Comparison of ENCODE assay signal across 16 cellular contexts in genomic region chr13:59269476-59269875, GRCh38.
A peak's percentile ranks its signal among the peaks of the same experiment; 100 is the strongest.
DNase-seq lines count a peak whose midpoint lies in the region; ATAC-seq lines count a peak whose summit lies in the region.
"Had no signal": no experiment of that assay in that cellular context is flagged by ENCODE, and none has a peak within 500 bp of the region (broad histone marks: within the 10 kb centered on the region; RNA-seq: fewer than 3 reads in every experiment).

No MANE protein-coding gene starts in this region.

- no CpG with 5 or more reads among the region's 2 CpGs for WGBS in trophoblast cell (ENCODE audit: extremely low coverage, insufficient coverage, insufficient read length)

- H2BK5ac ChIP-seq in trophoblast cell (ENCODE audit: low read depth, low read length, poor library complexity), result no peak overlapping the region

- POLR2A ChIA-PET in CD4-positive, alpha-beta memory T cell (lab: Charles Lee; ENCODE audit: partially characterized antibody), result no interaction called here

- H3K36me3 Mint-ChIP-seq in CD4-positive, alpha-beta memory T cell, result no peaks in the 10 kb centered on the region

- no peak overlapping the region for H3K23ac ChIP-seq in trophoblast cell (ENCODE audit: low read length)

- CTCF ChIA-PET in CD4-positive, alpha-beta memory T cell (lab: Charles Lee; ENCODE audit: partially characterized antibody), result no interaction called here

- no peak overlapping the region for H4K8ac ChIP-seq in trophoblast cell (ENCODE audit: low read depth, low read length)

- intact Hi-C loops in CD4-positive, alpha-beta memory T cell (cut with micrococcal nuclease), result no loop called here

- H3K4me3 ChIP-seq in SK-N-MC (no peak overlapping the region), trophoblast cell (ENCODE audit: low read depth, low read length) (no peak overlapping the region)
- no peak overlapping the region for H3K4me3 ChIP-seq in CD4-positive, alpha-beta memory T cell (ENCODE audit: low read length in 2 of 2)
- H3K4me3 ChIP-seq: BLaER1 treated with 17β-estradiol and CSF1 and Interleukin-3, amounts not matched to agents 10 nM and 100 nM had no signal

- H3K9ac ChIP-seq in SK-N-MC (ENCODE audit: insufficient read length), result no peak overlapping the region
- H3K9ac ChIP-seq in trophoblast cell (ENCODE audit: low read length), result no peak overlapping the region
- H3K9ac ChIP-seq: BLaER1 treated with 17β-estradiol and CSF1 and Interleukin-3, amounts not matched to agents 10 nM and 100 nM had no signal

- no peak overlapping the region for H3K4ac ChIP-seq in trophoblast cell (ENCODE audit: low read depth, low read length)

- no peak overlapping the region for H2AK5ac ChIP-seq in trophoblast cell (ENCODE audit: low read length)

- peaks cover 3 to 4% of the 10 kb centered on the region in 2 donors for H3K27me3 Mint-ChIP-seq in CD4-positive, alpha-beta memory T cell

- no peaks in the 10 kb centered on the region for H3K36me3 ChIP-seq in SK-N-MC (ENCODE audit: insufficient read depth, low read length)
- no peaks in the 10 kb centered on the region for H3K36me3 ChIP-seq in trophoblast cell (ENCODE audit: control insufficient read depth in 1 of 2, insufficient read depth in 2 of 2, low read length in 2 of 2)
- H3K36me3 ChIP-seq in CD4-positive, alpha-beta memory T cell (ENCODE audit: insufficient read depth, low read length), result no peaks in the 10 kb centered on the region
- H3K36me3 ChIP-seq: BLaER1 treated with 17β-estradiol and CSF1 and Interleukin-3, amounts not matched to agents 10 nM and 100 nM had no signal

- peaks cover 0 to 4% of the 10 kb centered on the region in 2 experiments for H3K4me1 ChIP-seq in trophoblast cell (ENCODE audit: control insufficient read depth in 1 of 2, insufficient read depth in 2 of 2, low read length in 2 of 2)
- no peaks in the 10 kb centered on the region for H3K4me1 ChIP-seq in CD4-positive, alpha-beta memory T cell (ENCODE audit: insufficient read depth, low read length)

- no peak overlapping the region for H3K4me3 Mint-ChIP-seq in CD4-positive, alpha-beta memory T cell
- H3K4me3 Mint-ChIP-seq: activated CD8-positive, alpha-beta T cell treated with anti-CD3 and anti-CD28 coated beads, Interleukin-2, amount 10 ng/mL, durations not matched to agents 7 days and 5 days had no signal

- H3K9me3 Mint-ChIP-seq in CD4-positive, alpha-beta memory T cell, result peaks cover 0 to 4% (median 0%) of the 10 kb centered on the region in 8 donors

- H3K27ac Mint-ChIP-seq in CD4-positive, alpha-beta memory T cell, result no peak overlapping the region
- H3K27ac Mint-ChIP-seq: activated CD8-positive, alpha-beta T cell treated with anti-CD3 and anti-CD28 coated beads, Interleukin-2, amount 10 ng/mL, durations not matched to agents 7 days and 5 days had no signal

- no peak overlapping the region for H2BK120ac ChIP-seq in trophoblast cell (ENCODE audit: insufficient read depth, low read length, poor library complexity)

- no peaks in the 10 kb centered on the region for H3K9me3 ChIP-seq in SK-N-MC (ENCODE audit: low read depth, low read length)
- H3K9me3 ChIP-seq in trophoblast cell (ENCODE audit: insufficient read depth, low read depth, low read length), result no peaks in the 10 kb centered on the region
- no peaks in the 10 kb centered on the region for H3K9me3 ChIP-seq in CD4-positive, alpha-beta memory T cell (ENCODE audit: control insufficient read depth in 1 of 2, low read length in 2 of 2)
- H3K9me3 ChIP-seq: BLaER1 treated with 17β-estradiol and CSF1 and Interleukin-3, amounts not matched to agents 10 nM and 100 nM had no signal

- no peaks in the 10 kb centered on the region for H3K79me2 ChIP-seq in trophoblast cell (ENCODE audit: control insufficient read depth, insufficient read depth, low read length, poor library complexity)

- no peak overlapping the region for H4K12ac ChIP-seq in trophoblast cell (ENCODE audit: low read depth, low read length)

- H4K91ac ChIP-seq in trophoblast cell (ENCODE audit: low read depth, low read length), result no peak overlapping the region

- DNase-seq in ELR (ENCODE audit: low read depth), result peak; percentile 5
- peak; percentile 37 for DNase-seq in SK-N-MC (ENCODE audit: low read depth, low spot score)
- DNase-seq in fibroblast of gingiva (ENCODE audit: low read depth), result peak; percentile 60
- peak; percentile 85 to 95 for DNase-seq in trophoblast cell
- no peak for DNase-seq in CD4-positive, alpha-beta memory T cell
- DNase-seq in middle frontal gyrus (ENCODE audit: extremely low spot score, low spot score), result no peak
- no peak for DNase-seq in DMS153 treated with DMSO at 0.1 percent for 48 hours (lab: John Stamatoyannopoulos, UW; ENCODE audit: unreplicated experiment)
- DNase-seq: activated CD8-positive, alpha-beta T cell treated with anti-CD3 and anti-CD28 coated beads, Interleukin-2, amount 10 ng/mL, durations not matched to agents 7 days and 5 days; amygdala; cortex of kidney; DND-41; kidney; NCI-H2081 had no signal

- H3K27me3 ChIP-seq in trophoblast cell (ENCODE audit: insufficient read depth, low read length), result no peaks in the 10 kb centered on the region
- no peaks in the 10 kb centered on the region for H3K27me3 ChIP-seq in CD4-positive, alpha-beta memory T cell (ENCODE audit: insufficient read depth, low read length)
- H3K27me3 ChIP-seq: BLaER1 treated with 17β-estradiol and CSF1 and Interleukin-3, amounts not matched to agents 10 nM and 100 nM had no signal

- no peak overlapping the region for H3K18ac ChIP-seq in trophoblast cell (ENCODE audit: low read length)

- H3K27ac ChIP-seq in SK-N-MC (no peak overlapping the region), trophoblast cell (ENCODE audit: low read depth, low read length) (peak overlapping the region; percentile 82)
- H3K27ac ChIP-seq in CD4-positive, alpha-beta memory T cell (ENCODE audit: low read depth, low read length), result no peak overlapping the region
- H3K27ac ChIP-seq: BLaER1 treated with 17β-estradiol and CSF1 and Interleukin-3, amounts not matched to agents 10 nM and 100 nM; epithelial cell of prostate had no signal

- H3K79me1 ChIP-seq in trophoblast cell (ENCODE audit: low read length), result peaks cover 11% of the 10 kb centered on the region

- no peak overlapping the region for H2AFZ ChIP-seq in trophoblast cell (ENCODE audit: insufficient read depth, low read length, poor library complexity)

- H3K14ac ChIP-seq in trophoblast cell (ENCODE audit: low read length), result no peak overlapping the region

- H2BK12ac ChIP-seq in trophoblast cell (ENCODE audit: low read length), result no peak overlapping the region

- no peak overlapping the region for H3K4me2 ChIP-seq in trophoblast cell (ENCODE audit: low read length)
- H3K4me2 ChIP-seq: BLaER1 treated with 17β-estradiol and CSF1 and Interleukin-3, amounts not matched to agents 10 nM and 100 nM had no signal

- no peak for ATAC-seq in GM18517 (IDR thresholded peaks at IDR 0.05; ENCODE audit: unreplicated experiment)
- ATAC-seq: activated CD8-positive, alpha-beta T cell treated with anti-CD3 and anti-CD28 coated beads, Interleukin-2, amount 10 ng/mL, durations not matched to agents 7 days and 5 days had no signal

- H3K4me1 Mint-ChIP-seq in CD4-positive, alpha-beta memory T cell, result peaks cover 0 to 2% (median under 1%) of the 10 kb centered on the region in 4 donors

Comparison
In these comparisons a context has a peak if more than half of its experiments do, and no peak if none do; other contexts are left out.
1. DNase-seq: peak in ELR (single experiment), SK-N-MC (single experiment), fibroblast of gingiva (single experiment) and trophoblast cell (2 of 2); none in CD4-positive, alpha-beta memory T cell (0 of 5), middle frontal gyrus (single experiment) and DMS153 treated with DMSO at 0.1 percent for 48 hours (single experiment).